Comparison of ENCODE assay signal across 24 cellular contexts in genomic region chr4:82677327-82677726, GRCh38.
DNase-seq lines count a peak whose midpoint lies in the region; ATAC-seq and TF ChIP-seq lines count a peak whose summit lies in the region.
"Had no signal": no experiment of that assay in that cellular context is flagged by ENCODE, and none has a peak within 500 bp of the region (broad histone marks: within the 10 kb centered on the region; RNA-seq: fewer than 3 reads in every experiment).

No MANE protein-coding gene starts in this region.

- H3K27me3 ChIP-seq in trophoblast cell (ENCODE audit: insufficient read depth, low read length) (no peaks in the 10 kb centered on the region), upper lobe of right lung (no peaks in the 10 kb centered on the region)
- H3K27me3 ChIP-seq: adrenal gland, pancreas, upper lobe of left lung had no signal

- no peak overlapping the region for H2AK5ac ChIP-seq in trophoblast cell (ENCODE audit: low read length)

- peak; percentile 35 for ATAC-seq in upper lobe of right lung
- ATAC-seq: naive thymus-derived CD8-positive, alpha-beta T cell; Panc1; sciatic nerve; stimulated activated naive B cell treated with anti-CD40 and anti-IgM and Interleukin-4, amounts not matched to agents 10 μg/mL and 1 μg/mL and 100 μg/mL, for 72 hours had no signal

- peak overlapping the region; percentile 13 for H3K27ac ChIP-seq in epithelial cell of prostate
- H3K27ac ChIP-seq in trophoblast cell (ENCODE audit: low read depth, low read length), result no peak overlapping the region
- H3K27ac ChIP-seq in upper lobe of right lung, result no peak overlapping the region
- H3K27ac ChIP-seq: pancreas, upper lobe of left lung had no signal

- H2AFZ ChIP-seq in trophoblast cell (ENCODE audit: insufficient read depth, low read length, poor library complexity), result no peak overlapping the region

- peaks cover 4 to 9% of the 10 kb centered on the region in 2 experiments for H3K4me1 ChIP-seq in trophoblast cell (ENCODE audit: control insufficient read depth in 1 of 2, insufficient read depth in 2 of 2, low read length in 2 of 2)
- H3K4me1 ChIP-seq in upper lobe of right lung, result no peaks in the 10 kb centered on the region
- H3K4me1 ChIP-seq: HAP-1, pancreas, upper lobe of left lung had no signal

- no peak overlapping the region for H2BK120ac ChIP-seq in trophoblast cell (ENCODE audit: insufficient read depth, low read length, poor library complexity)

- H3K9me3 ChIP-seq in trophoblast cell (ENCODE audit: insufficient read depth, low read depth, low read length) (no peaks in the 10 kb centered on the region), upper lobe of right lung (no peaks in the 10 kb centered on the region)
- H3K9me3 ChIP-seq: adrenal gland, Caco-2, HAP-1, pancreas, upper lobe of left lung had no signal

- no peak overlapping the region for H4K12ac ChIP-seq in trophoblast cell (ENCODE audit: low read depth, low read length)

- DNase-seq in NCI-H526 (lab: John Stamatoyannopoulos, UW), result peak; percentile 1 to 25
- no peak for DNase-seq in NCI-H526 treated with DMSO at 0.1 percent for 48 hours (lab: John Stamatoyannopoulos, UW)
- peak; percentile 12 for DNase-seq in epithelial cell of prostate (ENCODE audit: low read depth, low spot score)
- DNase-seq in trophoblast cell, result peak; percentile 46 to 78
- no peak for DNase-seq in upper lobe of right lung
- no peak for DNase-seq in HK-2 (ENCODE audit: unreplicated experiment)
- DNase-seq in NCI-H1105 (lab: John Stamatoyannopoulos, UW), result no peak
- no peak for DNase-seq in LoVo (ENCODE audit: low spot score)
- DNase-seq: activated CD4-positive, alpha-beta memory T cell treated with anti-CD3 and anti-CD28 coated beads, Interleukin-2, amount 10 ng/mL, durations not matched to agents 7 days and 5 days; activated gamma-delta T cell treated with Interleukin-2 at 50 U/mL for 16 hours; activated T-cell treated with anti-CD3 and anti-CD28 coated beads for 4 hours; adrenal gland; dermis blood vessel endothelial cell; kidney glomerular epithelial cell; naive thymus-derived CD8-positive, alpha-beta T cell; NCI-H1105 treated with DMSO at 0.1 percent for 48 hours; pancreas; stimulated activated naive B cell treated with anti-CD40 and anti-IgM and Interleukin-4, amounts not matched to agents 10 μg/mL and 1 μg/mL and 100 μg/mL, for 72 hours; T-helper 2 cell; upper lobe of left lung had no signal

- peak overlapping the region; percentile 26 for H3K4me2 ChIP-seq in trophoblast cell (ENCODE audit: low read length)

- H2BK5ac ChIP-seq in trophoblast cell (ENCODE audit: low read depth, low read length, poor library complexity), result no peak overlapping the region

- H4K91ac ChIP-seq in trophoblast cell (ENCODE audit: low read depth, low read length), result no peak overlapping the region

- no peaks in the 10 kb centered on the region for H3K79me1 ChIP-seq in trophoblast cell (ENCODE audit: low read length)

- H3K36me3 ChIP-seq in trophoblast cell (ENCODE audit: control insufficient read depth in 1 of 2, insufficient read depth in 2 of 2, low read length in 2 of 2) (no peaks in the 10 kb centered on the region), upper lobe of right lung (no peaks in the 10 kb centered on the region)
- H3K36me3 ChIP-seq: adrenal gland, HAP-1, pancreas, upper lobe of left lung had no signal

- H3K4me3 ChIP-seq in trophoblast cell (ENCODE audit: low read depth, low read length) (no peak overlapping the region), upper lobe of right lung (no peak overlapping the region)
- H3K4me3 ChIP-seq: adrenal gland, HAP-1, pancreas, upper lobe of left lung had no signal

- no peaks in the 10 kb centered on the region for H3K79me2 ChIP-seq in trophoblast cell (ENCODE audit: control insufficient read depth, insufficient read depth, low read length, poor library complexity)

- no peak overlapping the region for H2BK12ac ChIP-seq in trophoblast cell (ENCODE audit: low read length)

- TF ChIP-seq CTCF in upper lobe of right lung (IDR thresholded peaks at IDR 0.05), result no peak

- H3K14ac ChIP-seq in trophoblast cell (ENCODE audit: low read length), result no peak overlapping the region

- H3K18ac ChIP-seq in trophoblast cell (ENCODE audit: low read length), result no peak overlapping the region

- no peak overlapping the region for H3K23ac ChIP-seq in trophoblast cell (ENCODE audit: low read length)

- no CpG with 5 or more reads among the region's 5 CpGs for WGBS in trophoblast cell (ENCODE audit: extremely low coverage, insufficient coverage, insufficient read length)

- no peak overlapping the region for H3K4ac ChIP-seq in trophoblast cell (ENCODE audit: low read depth, low read length)

- H3K9ac ChIP-seq in trophoblast cell (ENCODE audit: low read length), result no peak overlapping the region

- intact Hi-C loops in upper lobe of right lung (cut with DNase I), result no loop called here

- no peak overlapping the region for H4K8ac ChIP-seq in trophoblast cell (ENCODE audit: low read depth, low read length)

Comparison
In these comparisons a context has a peak if more than half of its experiments do, and no peak if none do; other contexts are left out.
1. DNase-seq: peak in NCI-H526 (2 of 2), epithelial cell of prostate (single experiment) and trophoblast cell (2 of 2); none in NCI-H526 treated with DMSO at 0.1 percent for 48 hours (single experiment), upper lobe of right lung (single experiment), HK-2 (single experiment), NCI-H1105 (single experiment) and LoVo (single experiment).